In genomic region chr22:21917959-21918261, GRCh38 we compare ENCODE assay signal across 24 cellular contexts.
"Had no signal": no experiment of that assay in that cellular context is flagged by ENCODE, and none has a peak within 500 bp of the region (broad histone marks: within the 10 kb centered on the region; RNA-seq: fewer than 3 reads in every experiment).

No MANE protein-coding gene starts in this region.

- H3K36me3 ChIP-seq: brain microvascular endothelial cell, MG63 had no signal

- H3K27ac ChIP-seq: brain microvascular endothelial cell had no signal

- H3K9me3 ChIP-seq: MG63 had no signal

- FAIRE-seq: astrocyte, RCC 7860, TTC549 had no signal

- ATAC-seq: activated CD8-positive, alpha-beta T cell treated with anti-CD3 and anti-CD28 coated beads for 36 hours had no signal

- H3K4me3 ChIP-seq: MG63 had no signal

- DNase-seq: activated CD4-positive, alpha-beta T cell treated with anti-CD3 and anti-CD28 coated beads for 4 hours; activated CD8-positive, alpha-beta memory T cell treated with anti-CD3 and anti-CD28 coated beads, Interleukin-2, amount 50 U/mL, for 4 hours; activated CD8-positive, alpha-beta T cell treated with anti-CD3 and anti-CD28 coated beads for 36 hours; activated naive CD4-positive, alpha-beta T cell; amniotic stem cell; brain microvascular endothelial cell; MG63; MV-4-11; NCI-H1092 treated with DMSO at 0.1 percent for 48 hours; NCI-H1417 treated with DMSO at 0.1 percent for 48 hours; NCI-H1694; NCI-H2029; NCI-H2107; NCI-H345; NCI-H510A treated with DMSO at 0.1 percent for 48 hours; NCI-H69; NK-92 treated with Interleukin-12 subunit alpha and Interleukin-12 subunit beta, amount 100 ng/mL, for 24 hours; OCI-M1; SIG-M5; T-helper 2 cell; T1000 had no signal

- H3K27me3 ChIP-seq: brain microvascular endothelial cell, MG63 had no signal
